33 cellular contexts compared by ENCODE assay signal in genomic region chr1:160071289-160071688, GRCh38. TPM values are rescaled to one million over a fixed set of nuclear protein-coding genes. Genes with fewer than 3 reads are reported as not detected.
"Had no signal": no experiment of that assay in that cellular context is flagged by ENCODE, and none has a peak within 500 bp of the region (broad histone marks: within the 10 kb centered on the region; RNA-seq: fewer than 3 reads in every experiment).

No MANE protein-coding gene starts in this region.

- H3K27ac Mint-ChIP-seq: activated CD4-positive, alpha-beta memory T cell treated with anti-CD3 and anti-CD28 coated beads, Interleukin-2, amount 10 ng/mL, durations not matched to agents 7 days and 5 days; activated CD8-positive, alpha-beta memory T cell treated with anti-CD3 and anti-CD28 coated beads, Interleukin-2, amount 10 ng/mL, durations not matched to agents 7 days and 5 days had no signal

- H3K36me3 ChIP-seq: MG63, SJCRH30, WERI-Rb-1 had no signal

- H3K9me3 Mint-ChIP-seq: activated CD4-positive, alpha-beta memory T cell treated with anti-CD3 and anti-CD28 coated beads, Interleukin-2, amount 10 ng/mL, durations not matched to agents 7 days and 5 days; brain had no signal

- H3K27ac ChIP-seq: SJCRH30, SK-N-MC, WERI-Rb-1 had no signal

- H3K36me3 Mint-ChIP-seq: activated CD8-positive, alpha-beta memory T cell treated with anti-CD3 and anti-CD28 coated beads, Interleukin-2, amount 10 ng/mL, durations not matched to agents 7 days and 5 days; brain had no signal

- H3K9me3 ChIP-seq: MG63, SJCRH30 had no signal

- H3K4me1 ChIP-seq: SJCRH30 had no signal

- DNase-seq: activated CD4-positive, alpha-beta memory T cell treated with anti-CD3 and anti-CD28 coated beads, Interleukin-2, amount 10 ng/mL, durations not matched to agents 7 days and 5 days; activated CD4-positive, alpha-beta T cell treated with anti-CD3 and anti-CD28 coated beads for 1 hour; activated CD4-positive, alpha-beta T cell treated with anti-CD3 and anti-CD28 coated beads for 48 hours; activated CD4-positive, CD25-positive, alpha-beta regulatory T cell; activated CD8-positive, alpha-beta memory T cell treated with anti-CD3 and anti-CD28 coated beads for 24 hours; activated CD8-positive, alpha-beta memory T cell treated with anti-CD3 and anti-CD28 coated beads, Interleukin-2, amount 10 ng/mL, durations not matched to agents 7 days and 5 days; activated CD8-positive, alpha-beta memory T cell treated with anti-CD3 and anti-CD28 coated beads, Interleukin-2, amount 50 U/mL, for 48 hours; activated effector memory CD4-positive, alpha-beta T cell treated with anti-CD3 and anti-CD28 coated beads, Interleukin-2, amount 50 U/mL, for 16 hours; activated naive CD4-positive, alpha-beta T cell; activated naive CD4-positive, alpha-beta T cell treated with anti-CD3 and anti-CD28 coated beads, Interleukin-2, amount 50 U/mL, for 16 hours; activated T-cell treated with anti-CD3 and anti-CD28 coated beads, Interleukin-2, amount 50 U/mL, for 48 hours; anterior cingulate cortex; central memory CD4-positive, alpha-beta T cell; Kasumi-1; MG63; NCI-H1092 treated with DMSO at 0.1 percent for 48 hours; NCI-H1417 treated with DMSO at 0.1 percent for 48 hours; NCI-H187 treated with DMSO at 0.1 percent for 48 hours; NCI-H2081; NCI-H226; NCI-H446 treated with DMSO at 0.1 percent for 48 hours; NCI-H524; NCI-H69; NCI-H82; SHP77; SJCRH30; T1000; WERI-Rb-1 had no signal

RNA-seq across cellular contexts. Expression of gene KCNJ10, which starts 1.3 kb away (rescaled TPM):
- total RNA-seq: activated CD4-positive, alpha-beta memory T cell treated with anti-CD3 and anti-CD28 coated beads, Interleukin-2, amount 10 ng/mL, durations not matched to agents 7 days and 5 days; activated CD8-positive, alpha-beta memory T cell treated with anti-CD3 and anti-CD28 coated beads, Interleukin-2, amount 10 ng/mL, durations not matched to agents 7 days and 5 days; T-helper 1 cell treated with Interleukin-12 subunit alpha and Interleukin-12 subunit beta and Interleukin-4 antibody, amounts not matched to agents 30 ng/mL and 1 ng/mL, for 36 hours; T-helper 2 cell treated with Interferon-gamma antibody and Interleukin-4, amounts not matched to agents 100 ng/mL and 5 ng/mL, for 36 hours had no signal

RNA-seq across cellular contexts. Expression of gene KCNJ9, which starts 10.0 kb away (rescaled TPM):
- total RNA-seq: activated CD4-positive, alpha-beta memory T cell treated with anti-CD3 and anti-CD28 coated beads, Interleukin-2, amount 10 ng/mL, durations not matched to agents 7 days and 5 days; activated CD8-positive, alpha-beta memory T cell treated with anti-CD3 and anti-CD28 coated beads, Interleukin-2, amount 10 ng/mL, durations not matched to agents 7 days and 5 days; RPMI7951; SJCRH30; T-helper 1 cell treated with Interleukin-12 subunit alpha and Interleukin-12 subunit beta and Interleukin-4 antibody, amounts not matched to agents 30 ng/mL and 1 ng/mL, for 36 hours; T-helper 2 cell treated with Interferon-gamma antibody and Interleukin-4, amounts not matched to agents 100 ng/mL and 5 ng/mL, for 36 hours had no signal

RNA-seq across cellular contexts. Expression of gene ATP1A2, which starts 44.3 kb away (rescaled TPM):
- total RNA-seq: activated CD4-positive, alpha-beta memory T cell treated with anti-CD3 and anti-CD28 coated beads, Interleukin-2, amount 10 ng/mL, durations not matched to agents 7 days and 5 days; activated CD8-positive, alpha-beta memory T cell treated with anti-CD3 and anti-CD28 coated beads, Interleukin-2, amount 10 ng/mL, durations not matched to agents 7 days and 5 days; RPMI7951; T-helper 1 cell treated with Interleukin-12 subunit alpha and Interleukin-12 subunit beta and Interleukin-4 antibody, amounts not matched to agents 30 ng/mL and 1 ng/mL, for 36 hours; T-helper 2 cell treated with Interferon-gamma antibody and Interleukin-4, amounts not matched to agents 100 ng/mL and 5 ng/mL, for 36 hours had no signal
